11 cellular contexts compared by ENCODE assay signal in the genomic region with DNA sequence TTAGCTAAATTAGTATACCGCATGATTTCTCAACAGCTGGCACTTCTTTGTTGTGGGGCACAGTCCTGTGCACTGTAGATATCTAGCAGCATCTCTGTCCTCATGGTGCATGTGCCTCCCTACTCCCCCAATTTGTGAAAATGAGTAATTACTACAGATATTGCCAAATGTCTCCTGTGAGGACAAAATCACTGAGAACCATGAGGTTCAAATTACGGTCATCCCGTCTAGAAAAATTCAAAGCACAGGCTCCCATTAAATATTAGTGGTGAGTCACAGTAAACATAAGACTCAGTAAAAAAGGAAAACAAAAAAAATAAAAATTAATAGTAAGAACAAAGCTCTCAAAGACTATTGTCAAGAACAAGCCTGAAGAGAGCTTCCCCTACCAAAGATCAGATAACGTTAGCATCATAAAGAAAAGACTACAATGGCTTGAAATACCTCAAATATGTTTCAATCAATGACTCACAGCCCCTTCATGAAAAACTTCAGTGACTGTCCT. TPM values are rescaled to one million over a fixed set of nuclear protein-coding genes. Genes with fewer than 3 reads are reported as not detected.
DNase-seq lines count a peak whose midpoint lies in the region; ATAC-seq and TF ChIP-seq lines count a peak whose summit lies in the region.
"Had no signal": no experiment of that assay in that cellular context is flagged by ENCODE, and none has a peak within 500 bp of the region (broad histone marks: within the 10 kb centered on the region; RNA-seq: fewer than 3 reads in every experiment).

No MANE protein-coding gene starts in this region.

- H3K9me3 Mint-ChIP-seq in WTC11 = no peaks in the 10 kb centered on the region

- 68 to 77% methylated on average over 4 of the region's 4 CpGs for WGBS in aorta, 2 donors

- H3K4me1 ChIP-seq in aorta (ENCODE audit: control insufficient read depth in 1 of 2, insufficient read depth in 2 of 2, low read length in 2 of 2) (no peaks in the 10 kb centered on the region), mucosa of descending colon (ENCODE audit: low read depth) (no peaks in the 10 kb centered on the region)

- H3K9me3 ChIP-seq in aorta (ENCODE audit: control insufficient read depth, low read length) = no peaks in the 10 kb centered on the region
- H3K9me3 ChIP-seq in mucosa of descending colon = no peaks in the 10 kb centered on the region
- H3K9me3 ChIP-seq: transverse colon had no signal

- H3K27me3 ChIP-seq in aorta (ENCODE audit: control insufficient read depth in 1 of 2, insufficient read depth in 2 of 2, low read length in 1 of 2) = no peaks in the 10 kb centered on the region
- H3K27me3 ChIP-seq: transverse colon had no signal

- CTCF ChIA-PET in WTC11 (lab: Charles Lee) = interaction anchor here (0.9 to 4.7 kb wide), 4 partner anchors 12 to 156 kb away, joined by 3 to 40 read pairs (median 13); a partner anchor contains a TSS

- TF ChIP-seq CTCF in WTC11 (IDR thresholded peaks at IDR 0.05) = no peak
- TF ChIP-seq CTCF in mucosa of descending colon (IDR thresholded peaks at IDR 0.05) = no peak

- H3K36me3 Mint-ChIP-seq in WTC11 = peaks cover 20% of the 10 kb centered on the region

- H3K36me3 ChIP-seq in aorta (ENCODE audit: control insufficient read depth in 1 of 2, insufficient read depth in 2 of 2, low read length in 1 of 2) (no peaks in the 10 kb centered on the region), mucosa of descending colon (ENCODE audit: low read depth) (no peaks in the 10 kb centered on the region)

- H3K27me3 Mint-ChIP-seq in WTC11 (ENCODE audit: low read depth) = no peaks in the 10 kb centered on the region
- H3K27me3 Mint-ChIP-seq: brain had no signal

- peaks cover 38% of the 10 kb centered on the region for H3K4me1 Mint-ChIP-seq in WTC11

- no peak for ATAC-seq in WTC11
- ATAC-seq in aorta (ENCODE audit: low FRiP score) = peak; percentile 33
- no peak for ATAC-seq in mucosa of descending colon
- no peak for ATAC-seq in GM21515 (IDR thresholded peaks at IDR 0.05; ENCODE audit: unreplicated experiment)

- peak overlapping the region; percentile 73; the same call in 1 of the 2 replicates for H3K27ac Mint-ChIP-seq in WTC11

- H3K4me3 ChIP-seq in aorta (ENCODE audit: low read length in 2 of 2) (no peak overlapping the region), mucosa of descending colon (no peak overlapping the region)
- H3K4me3 ChIP-seq: transverse colon had no signal

- H3K27ac ChIP-seq in aorta (ENCODE audit: low read depth in 1 of 2, low read length in 2 of 2) = no peak overlapping the region
- H3K27ac ChIP-seq: transverse colon had no signal

- DNase-seq in stimulated activated CD4-positive, alpha-beta T cell treated with anti-CD3 and anti-CD28 coated beads, Interleukin-15, amount 100 ng/mL, for 24 hours = peak; percentile 16
- DNase-seq in stimulated activated CD4-positive, alpha-beta T cell treated with anti-CD3 and anti-CD28 coated beads, Interleukin-4, amount 100 ng/mL, for 1 hour = no peak
- DNase-seq in WTC11 (ENCODE audit: low spot score) (no peak), kidney glomerular epithelial cell (lab: John Stamatoyannopoulos, UW) (peak; percentile 27), aorta (no peak), mucosa of descending colon (no peak), NCI-H146 (lab: John Stamatoyannopoulos, UW) (no peak)
- DNase-seq: islet precursor cell, transverse colon had no signal

- no peak overlapping the region for H3K4me3 Mint-ChIP-seq in WTC11
- H3K4me3 Mint-ChIP-seq: brain had no signal

- intact Hi-C loops in aorta (cut with DNase I) = no loop called here
- intact Hi-C loops in mucosa of descending colon (cut with DNase I, micrococcal nuclease) = no loop called here

- POLR2A ChIA-PET in WTC11 (lab: Charles Lee) = interaction anchor here (0.6 kb wide), 1 partner anchor 211 kb away, joined by 6 read pairs; no protein-coding TSS in a partner anchor

TF ChIP-seq in WTC11, 78 proteins besides CTCF, POLR2A, EP300 and RAD21:
- TF ChIP-seq, protein P1, sequence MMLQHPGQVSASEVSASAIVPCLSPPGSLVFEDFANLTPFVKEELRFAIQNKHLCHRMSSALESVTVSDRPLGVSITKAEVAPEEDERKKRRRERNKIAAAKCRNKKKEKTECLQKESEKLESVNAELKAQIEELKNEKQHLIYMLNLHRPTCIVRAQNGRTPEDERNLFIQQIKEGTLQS (CRISPR knock-in tag; conservative IDR thresholded peaks at IDR 0.05) = no peak
- TF ChIP-seq SOX15 (CRISPR knock-in tag; IDR thresholded peaks at IDR 0.05) (no peak), NR1H2 (CRISPR knock-in tag; IDR thresholded peaks at IDR 0.05) (no peak), CBFB (CRISPR knock-in tag; IDR thresholded peaks at IDR 0.05; ENCODE audit: low read depth) (no peak)
- TF ChIP-seq, protein P2, sequence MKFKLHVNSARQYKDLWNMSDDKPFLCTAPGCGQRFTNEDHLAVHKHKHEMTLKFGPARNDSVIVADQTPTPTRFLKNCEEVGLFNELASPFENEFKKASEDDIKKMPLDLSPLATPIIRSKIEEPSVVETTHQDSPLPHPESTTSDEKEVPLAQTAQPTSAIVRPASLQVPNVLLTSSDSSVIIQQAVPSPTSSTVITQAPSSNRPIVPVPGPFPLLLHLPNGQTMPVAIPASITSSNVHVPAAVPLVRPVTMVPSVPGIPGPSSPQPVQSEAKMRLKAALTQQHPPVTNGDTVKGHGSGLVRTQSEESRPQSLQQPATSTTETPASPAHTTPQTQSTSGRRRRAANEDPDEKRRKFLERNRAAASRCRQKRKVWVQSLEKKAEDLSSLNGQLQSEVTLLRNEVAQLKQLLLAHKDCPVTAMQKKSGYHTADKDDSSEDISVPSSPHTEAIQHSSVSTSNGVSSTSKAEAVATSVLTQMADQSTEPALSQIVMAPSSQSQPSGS (CRISPR knock-in tag; IDR thresholded peaks at IDR 0.05; ENCODE audit: borderline replicate concordance, low read depth) = no peak
- TF ChIP-seq, protein P3, sequence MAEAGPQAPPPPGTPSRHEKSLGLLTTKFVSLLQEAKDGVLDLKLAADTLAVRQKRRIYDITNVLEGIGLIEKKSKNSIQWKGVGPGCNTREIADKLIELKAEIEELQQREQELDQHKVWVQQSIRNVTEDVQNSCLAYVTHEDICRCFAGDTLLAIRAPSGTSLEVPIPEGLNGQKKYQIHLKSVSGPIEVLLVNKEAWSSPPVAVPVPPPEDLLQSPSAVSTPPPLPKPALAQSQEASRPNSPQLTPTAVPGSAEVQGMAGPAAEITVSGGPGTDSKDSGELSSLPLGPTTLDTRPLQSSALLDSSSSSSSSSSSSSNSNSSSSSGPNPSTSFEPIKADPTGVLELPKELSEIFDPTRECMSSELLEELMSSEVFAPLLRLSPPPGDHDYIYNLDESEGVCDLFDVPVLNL (CRISPR knock-in tag; IDR thresholded peaks at IDR 0.05; ENCODE audit: borderline replicate concordance, low read depth) = no peak
- TF ChIP-seq, protein P4, sequence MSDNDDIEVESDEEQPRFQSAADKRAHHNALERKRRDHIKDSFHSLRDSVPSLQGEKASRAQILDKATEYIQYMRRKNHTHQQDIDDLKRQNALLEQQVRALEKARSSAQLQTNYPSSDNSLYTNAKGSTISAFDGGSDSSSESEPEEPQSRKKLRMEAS (CRISPR knock-in tag; IDR thresholded peaks at IDR 0.05) = no peak

RNA-seq across cellular contexts. Expression of a gene that starts 57.8 kb away (rescaled TPM):
- total RNA-seq in WTC11 (2021) (not detected in 3 replicates), aorta (not detected), mucosa of descending colon (not detected)
- polyA plus RNA-seq in aorta = not detected
- total RNA-seq: transverse colon had no signal

Comparison
In these comparisons a context has a peak if more than half of its experiments do, and no peak if none do; other contexts are left out.
1. DNase-seq: peak in stimulated activated CD4-positive, alpha-beta T cell treated with anti-CD3 and anti-CD28 coated beads, Interleukin-15, amount 100 ng/mL, for 24 hours (single experiment) and kidney glomerular epithelial cell (single experiment); none in stimulated activated CD4-positive, alpha-beta T cell treated with anti-CD3 and anti-CD28 coated beads, Interleukin-4, amount 100 ng/mL, for 1 hour (single experiment), WTC11 (single experiment), aorta (0 of 2), mucosa of descending colon (0 of 3) and NCI-H146 (single experiment).